In the genomic region with DNA sequence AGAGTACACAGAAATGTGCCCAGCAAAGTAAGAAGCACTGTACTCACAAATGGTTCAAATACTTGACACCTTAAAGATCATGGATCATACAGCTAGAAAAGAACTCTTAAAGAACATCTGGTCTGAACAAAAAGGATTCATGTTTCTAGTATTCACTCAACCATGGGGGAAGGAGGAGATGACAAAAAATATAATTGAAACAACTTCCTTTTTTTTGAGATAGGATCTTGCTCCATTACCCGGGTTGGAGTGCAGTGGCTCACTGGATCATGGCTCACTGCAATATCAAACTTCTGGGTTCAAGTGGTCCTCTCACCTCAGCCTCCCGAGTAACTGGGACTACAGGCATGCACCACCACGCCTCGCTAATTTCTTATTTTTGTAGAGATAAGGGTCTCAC, we compare ENCODE assay signal across 15 cellular contexts. TPM values are rescaled to one million over a fixed set of nuclear protein-coding genes. Genes with fewer than 3 reads are reported as not detected.
DNase-seq lines count a peak whose midpoint lies in the region; ATAC-seq and TF ChIP-seq lines count a peak whose summit lies in the region.
"Had no signal": no experiment of that assay in that cellular context is flagged by ENCODE, and none has a peak within 500 bp of the region (broad histone marks: within the 10 kb centered on the region; RNA-seq: fewer than 3 reads in every experiment).

No MANE protein-coding gene starts in this region.

- H3K9me3 ChIP-seq in BLaER1: no peaks in the 10 kb centered on the region
- H3K9me3 ChIP-seq in DOHH2 (ENCODE audit: control insufficient read depth, insufficient read depth, low read length): no peaks in the 10 kb centered on the region
- H3K9me3 ChIP-seq in T-helper 17 cell (ENCODE audit: control insufficient read depth, low read length, poor library complexity, severe bottlenecking): no peaks in the 10 kb centered on the region
- H3K9me3 ChIP-seq: Peyer's patch had no signal

- no peaks in the 10 kb centered on the region for H3K9me2 ChIP-seq in DOHH2 (replicated peaks; ENCODE audit: control insufficient read depth, low read length)

- H3K9me3 Mint-ChIP-seq in glutamatergic neuron (ENCODE audit: unreplicated experiment): peaks cover 1% of the 10 kb centered on the region
- H3K9me3 Mint-ChIP-seq: T-helper 1 cell treated with Interleukin-12 subunit alpha and Interleukin-12 subunit beta and Interleukin-4 antibody, amounts not matched to agents 30 μg/mL and 1 μg/mL, for 36 hours had no signal

- ATAC-seq in T-helper 17 cell (no peak), GM19023 (IDR thresholded peaks at IDR 0.05; ENCODE audit: unreplicated experiment) (no peak)

- H3K36me3 Mint-ChIP-seq in T-helper 17 cell (ENCODE audit: low read depth) (peaks cover 5% of the 10 kb centered on the region), glutamatergic neuron (ENCODE audit: unreplicated experiment) (peaks cover 4% of the 10 kb centered on the region)

- H3K27ac ChIP-seq in BLaER1 (no peak overlapping the region), DOHH2 (ENCODE audit: low read depth, low read length) (no peak overlapping the region)
- H3K27ac ChIP-seq: Peyer's patch had no signal

- H3K4me3 ChIP-seq in BLaER1: no peak overlapping the region
- H3K4me3 ChIP-seq in DOHH2 (ENCODE audit: low read length): peak overlapping the region; percentile 16
- H3K4me3 ChIP-seq: Peyer's patch had no signal

- peaks cover 100% of the 10 kb centered on the region for H4K20me1 ChIP-seq in BLaER1
- peaks cover 75% of the 10 kb centered on the region for H4K20me1 ChIP-seq in DOHH2 (ENCODE audit: control insufficient read depth, insufficient read depth, low read depth, low read length)

- DNase-seq in T-helper 17 cell (no peak), glutamatergic neuron (no peak), OCI-M2 (lab: John Stamatoyannopoulos, UW; ENCODE audit: unreplicated experiment) (no peak), ureter (ENCODE audit: low spot score) (no peak), occipital lobe (lab: John Stamatoyannopoulos, UW) (no peak)
- DNase-seq: anterior cingulate cortex; COR-L47; MM.1S; NCI-H345; Peyer's patch; stimulated activated CD4-positive, alpha-beta T cell treated with anti-CD3 and anti-CD28 coated beads, Interleukin-4, amount 100 ng/mL, for 1 hour had no signal

- H3K9ac ChIP-seq in BLaER1: no peak overlapping the region

- TF ChIP-seq CTCF in DOHH2 (IDR thresholded peaks at IDR 0.05; ENCODE audit: low read depth, low read length, poor library complexity, severe bottlenecking) (no peak), glutamatergic neuron (IDR thresholded peaks at IDR 0.05; ENCODE audit: partially characterized antibody, unreplicated experiment) (no peak)

- H3K4me3 Mint-ChIP-seq in T-helper 17 cell (peak overlapping the region; percentile 36), glutamatergic neuron (ENCODE audit: unreplicated experiment) (peak overlapping the region; percentile 19)
- H3K4me3 Mint-ChIP-seq: T-helper 1 cell treated with Interleukin-12 subunit alpha and Interleukin-12 subunit beta and Interleukin-4 antibody, amounts not matched to agents 30 μg/mL and 1 μg/mL, for 36 hours had no signal

- peak overlapping the region; percentile 62 for H3K4me2 ChIP-seq in BLaER1
- H3K4me2 ChIP-seq in DOHH2 (ENCODE audit: low read length): peak overlapping the region; percentile 35

- H3K27me3 ChIP-seq in BLaER1: no peaks in the 10 kb centered on the region
- no peaks in the 10 kb centered on the region for H3K27me3 ChIP-seq in DOHH2 (ENCODE audit: control insufficient read depth, low read length)
- H3K27me3 ChIP-seq: Peyer's patch had no signal

- no peaks in the 10 kb centered on the region for H3K27me3 Mint-ChIP-seq in T-helper 17 cell
- H3K27me3 Mint-ChIP-seq in glutamatergic neuron (ENCODE audit: unreplicated experiment): peaks cover 1% of the 10 kb centered on the region

- H3F3A ChIP-seq in DOHH2 (ENCODE audit: control insufficient read depth, insufficient read depth): peaks cover 4% of the 10 kb centered on the region; the same call in 1 of the 2 replicates

- peak overlapping the region; percentile 59 for H3K27ac Mint-ChIP-seq in T-helper 17 cell
- no peak overlapping the region for H3K27ac Mint-ChIP-seq in glutamatergic neuron (ENCODE audit: unreplicated experiment)
- H3K27ac Mint-ChIP-seq: T-helper 1 cell treated with Interleukin-12 subunit alpha and Interleukin-12 subunit beta and Interleukin-4 antibody, amounts not matched to agents 30 μg/mL and 1 μg/mL, for 36 hours had no signal

- H3K4me1 Mint-ChIP-seq in T-helper 17 cell: peaks cover 55% of the 10 kb centered on the region
- peaks cover 28% of the 10 kb centered on the region for H3K4me1 Mint-ChIP-seq in glutamatergic neuron (ENCODE audit: low read depth, unreplicated experiment)

- H3K79me2 ChIP-seq in DOHH2 (ENCODE audit: control insufficient read depth, low read length): peaks cover 100% of the 10 kb centered on the region

- H3K36me3 ChIP-seq in BLaER1 (peaks cover 82% of the 10 kb centered on the region), DOHH2 (ENCODE audit: control insufficient read depth, low read length) (peaks cover 99% of the 10 kb centered on the region)

- H3K4me1 ChIP-seq in BLaER1: peaks cover 54% of the 10 kb centered on the region
- peaks cover 49% of the 10 kb centered on the region for H3K4me1 ChIP-seq in DOHH2 (ENCODE audit: control insufficient read depth, low read length)

RNA-seq across cellular contexts. Expression of gene DHX15, which starts 6.0 kb away (rescaled TPM):
- total RNA-seq in T-helper 17 cell (100 to 1,000 TPM; 138 to 178 TPM), glutamatergic neuron (ENCODE audit: unreplicated experiment) (178 TPM), ureter (181 TPM), occipital lobe (225 TPM)
